ENCODE assay signal across 9 cellular contexts in genomic region chr1:1539310-1540014, GRCh38. TPM values are rescaled to one million over a fixed set of nuclear protein-coding genes. Genes with fewer than 3 reads are reported as not detected.
DNase-seq lines count a peak whose midpoint lies in the region; ATAC-seq and TF ChIP-seq lines count a peak whose summit lies in the region.
"Had no signal": no experiment of that assay in that cellular context is flagged by ENCODE, and none has a peak within 500 bp of the region (broad histone marks: within the 10 kb centered on the region; RNA-seq: fewer than 3 reads in every experiment).

No MANE protein-coding gene starts in this region.

- in situ Hi-C loops in gastrocnemius medialis (cut with MboI; ENCODE audit: low sequenced_read_pairs in 4 of 4), result no loop called here

- H3K9me3 ChIP-seq in ES-I3 (ENCODE audit: control insufficient read depth, insufficient read depth, low read length) (no peaks in the 10 kb centered on the region), WERI-Rb-1 (ENCODE audit: severe bottlenecking) (no peaks in the 10 kb centered on the region), left ventricle myocardium inferior (replicated peaks) (no peaks in the 10 kb centered on the region), gastrocnemius medialis (no peaks in the 10 kb centered on the region)

- no peak for TF ChIP-seq POLR2A in gastrocnemius medialis (IDR thresholded peaks at IDR 0.05)

- H3K27ac ChIP-seq in WERI-Rb-1 (no peak overlapping the region), left ventricle myocardium inferior (replicated peaks) (peak overlapping the region; percentile 86), gastrocnemius medialis (peak overlapping the region; percentile 48 to 80 (median 60))

- ATAC-seq in gastrocnemius medialis (peak in 1 of 2 donors; percentile 14), GM21423 (IDR thresholded peaks at IDR 0.05; ENCODE audit: unreplicated experiment) (no peak), HG02588 (IDR thresholded peaks at IDR 0.05; ENCODE audit: unreplicated experiment) (no peak)

- intact Hi-C loops in left ventricle myocardium inferior (cut with micrococcal nuclease) (no loop called here), gastrocnemius medialis (cut with DNase I; ENCODE audit: low total_unique reads) (no loop called here)

- H3K4me3 ChIP-seq in WERI-Rb-1 (ENCODE audit: low read depth, low read length), result peak overlapping the region; percentile 40
- H3K4me3 ChIP-seq in left ventricle myocardium inferior, result peak overlapping the region; percentile 73
- peak overlapping the region; percentile 57 to 64 (median 58) for H3K4me3 ChIP-seq in gastrocnemius medialis

- DNase-seq in WERI-Rb-1 (peak; percentile 44), left ventricle myocardium inferior (peak; percentile 38), gastrocnemius medialis (no peak), NCI-H1694 (lab: John Stamatoyannopoulos, UW) (no peak), kidney glomerular epithelial cell (lab: John Stamatoyannopoulos, UW) (no peak)
- DNase-seq: NCI-H1436 treated with DMSO at 0.1 percent for 48 hours had no signal

- 0 out of 2 replicates have a peak, but pooled peaks cover 3% of the 10 kb centered on the region for H3K36me3 ChIP-seq in ES-I3 (ENCODE audit: insufficient read depth, low read length)
- peaks cover 48% of the 10 kb centered on the region for H3K36me3 ChIP-seq in WERI-Rb-1
- H3K36me3 ChIP-seq in left ventricle myocardium inferior, result peaks cover 26% of the 10 kb centered on the region
- peaks cover 0 to 18% of the 10 kb centered on the region in 2 donors for H3K36me3 ChIP-seq in gastrocnemius medialis

- no peaks in the 10 kb centered on the region for H3K27me3 ChIP-seq in WERI-Rb-1 (ENCODE audit: insufficient read depth, low read depth, severe bottlenecking)
- no peaks in the 10 kb centered on the region for H3K27me3 ChIP-seq in left ventricle myocardium inferior (ENCODE audit: low read depth)
- no peaks in the 10 kb centered on the region for H3K27me3 ChIP-seq in gastrocnemius medialis

- peak overlapping the region; percentile 53; the same call in 1 of the 2 replicates for H3K9ac ChIP-seq in ES-I3 (ENCODE audit: low read depth, low read length)

- H3K4me1 ChIP-seq in ES-I3 (ENCODE audit: insufficient read depth, low read length) (no peaks in the 10 kb centered on the region), left ventricle myocardium inferior (peaks cover 57% of the 10 kb centered on the region), gastrocnemius medialis (peaks cover 10 to 43% of the 10 kb centered on the region in 2 donors)

- no peak for TF ChIP-seq CTCF in WERI-Rb-1 (IDR thresholded peaks at IDR 0.05; ENCODE audit: low read depth, low read length)
- TF ChIP-seq CTCF in left ventricle myocardium inferior (IDR thresholded peaks at IDR 0.05; ENCODE audit: borderline replicate concordance), result no peak
- no peak for TF ChIP-seq CTCF in gastrocnemius medialis (IDR thresholded peaks at IDR 0.05 in 4 of 5, conservative IDR thresholded peaks at IDR 0.05 in 1 of 5)

RNA-seq across cellular contexts. Expression of gene TMEM240, which starts 1.0 kb away (rescaled TPM):
- total RNA-seq in left ventricle myocardium inferior (7.2 TPM), gastrocnemius medialis (1 to 10 TPM in 3 of 4 donors, not detected in 1; 1.1 to 2.0 (median 1.9) TPM)

RNA-seq across cellular contexts. Expression of gene ATAD3A, which starts 27.5 kb away (rescaled TPM):
- total RNA-seq in left ventricle myocardium inferior (19.4 TPM), gastrocnemius medialis (10 to 100 TPM; 22.9 to 47.9 (median 35.6) TPM)

RNA-seq across cellular contexts. Expression of gene SSU72, which starts 35.2 kb away (rescaled TPM):
- total RNA-seq in left ventricle myocardium inferior (104 TPM), gastrocnemius medialis (100 to 1,000 TPM; 141 to 235 (median 208) TPM)

Comparison
In these comparisons a context has a peak if more than half of its experiments do, and no peak if none do; other contexts are left out.
1. DNase-seq: peak in WERI-Rb-1 (single experiment) and left ventricle myocardium inferior (single experiment); none in gastrocnemius medialis (0 of 2), NCI-H1694 (single experiment) and kidney glomerular epithelial cell (single experiment).
2. Peak in every context shown above with its lines, with median percentiles within 50 percentile points of each other: H3K4me3 ChIP-seq.